In genomic region chr20:37693629-37694626, GRCh38 we compare ENCODE assay signal across 1 cellular context.
TF ChIP-seq lines count a peak whose summit lies in the region.

Gene CTNNBL1, plus strand, starts transcription at chr20:37694030. Its CDS starts 93 bp downstream, at chr20:37694123.

TF ChIP-seq in H1, 55 proteins besides CTCF, POLR2A, EP300 and RAD21:
- TF ChIP-seq RNF2 (IDR thresholded peaks at IDR 0.05; ENCODE audit: borderline replicate concordance, low read depth, low read length, missing control alignments, poor library complexity, severe bottlenecking) (no peak), TAF7 (optimal IDR thresholded peaks at IDR 0.05; ENCODE audit: borderline replicate concordance, low read depth, low read length) (no peak), RXRA (IDR thresholded peaks at IDR 0.05; ENCODE audit: insufficient read depth, low read depth, low read length) (no peak), CHD2 (IDR thresholded peaks at IDR 0.05; ENCODE audit: low read length) (no peak), RFX5 (IDR thresholded peaks at IDR 0.05; ENCODE audit: borderline replicate concordance, low read depth, low read length) (no peak), ATF2 (IDR thresholded peaks at IDR 0.05; ENCODE audit: low read length) (no peak), ASH2L (IDR thresholded peaks at IDR 0.05; ENCODE audit: low read length) (peak; percentile 80), BACH1 (IDR thresholded peaks at IDR 0.05; ENCODE audit: low read length) (no peak), CREB1 (IDR thresholded peaks at IDR 0.05) (peak; percentile 26; the same call in 1 of the 2 replicates), ZNF274 (IDR thresholded peaks at IDR 0.05; ENCODE audit: borderline replicate concordance, extremely low read depth, low read length) (no peak), SP2 (IDR thresholded peaks at IDR 0.05; ENCODE audit: low read length) (no peak), MAFK (IDR thresholded peaks at IDR 0.05; ENCODE audit: low read depth, low read length) (no peak), FOSL1 (IDR thresholded peaks at IDR 0.05; ENCODE audit: insufficient read depth, low read depth, low read length) (no peak), CHD1 (IDR thresholded peaks at IDR 0.05; ENCODE audit: low read depth, low read length) (no peak), KDM1A (IDR thresholded peaks at IDR 0.05; ENCODE audit: borderline replicate concordance, low read length) (no peak), SAP30 (IDR thresholded peaks at IDR 0.05; ENCODE audit: insufficient read depth, insufficient replicate concordance, low read length) (peak; percentile 31), SP4 (IDR thresholded peaks at IDR 0.05; ENCODE audit: low read length) (no peak), POLR2AphosphoS5 (IDR thresholded peaks at IDR 0.05; ENCODE audit: low read depth, low read length) (peak; percentile 44; the same call in 1 of the 2 replicates), TEAD4 (IDR thresholded peaks at IDR 0.05; ENCODE audit: low read depth, low read length) (no peak), YY1 (IDR thresholded peaks at IDR 0.05; ENCODE audit: low read depth, low read length) (no peak), SIX5 (IDR thresholded peaks at IDR 0.05; ENCODE audit: low read depth, low read length) (peak; percentile 23; the same call in 1 of the 2 replicates), EZH2 (IDR thresholded peaks at IDR 0.05; ENCODE audit: low read depth, low read length, severe bottlenecking) (no peak), NANOG (IDR thresholded peaks at IDR 0.05; ENCODE audit: insufficient read depth, low read depth, low read length, poor library complexity, severe bottlenecking) (no peak), CTBP2 (IDR thresholded peaks at IDR 0.05; ENCODE audit: borderline replicate concordance, insufficient read depth, insufficient read length, low read length) (no peak), GABPA (IDR thresholded peaks at IDR 0.05; ENCODE audit: borderline replicate concordance, insufficient read depth, low read length) (no peak), PHF8 (conservative IDR thresholded peaks at IDR 0.05; ENCODE audit: low read depth, low read length) (peak; percentile 58; the same call in 1 of the 2 replicates), CBX5 (IDR thresholded peaks at IDR 0.05; ENCODE audit: low read depth, low read length) (no peak), KDM4A (IDR thresholded peaks at IDR 0.05; ENCODE audit: low read depth, low read length, severe bottlenecking) (peak; percentile 84), BRCA1 (IDR thresholded peaks at IDR 0.05; ENCODE audit: low read depth, low read length) (no peak), HDAC6 (IDR thresholded peaks at IDR 0.05; ENCODE audit: low read depth, low read length) (no peak), KDM5A (IDR thresholded peaks at IDR 0.05; ENCODE audit: low read length) (no peak), CBX8 (IDR thresholded peaks at IDR 0.05; ENCODE audit: borderline replicate concordance, low read depth, low read length) (no peak), SIN3A (conservative IDR thresholded peaks at IDR 0.05 in 1 of 2, IDR thresholded peaks at IDR 0.05 in 1 of 2; ENCODE audit: low read depth in 1 of 2, low read length in 2 of 2) (0 out of 4 replicates have a peak, but pooled peaks of 1 of the 2 experiments have one; percentile 56), ATF3 (IDR thresholded peaks at IDR 0.05; ENCODE audit: insufficient read depth, low read depth, low read length) (peak; percentile 80), MAX (IDR thresholded peaks at IDR 0.05) (no peak), EGR1 (IDR thresholded peaks at IDR 0.05; ENCODE audit: borderline replicate concordance, low read depth, low read length) (no peak), SP1 (IDR thresholded peaks at IDR 0.05; ENCODE audit: low read depth, low read length) (no peak), RBBP5 (IDR thresholded peaks at IDR 0.05; ENCODE audit: borderline replicate concordance, low read depth, low read length) (no peak), JUN (IDR thresholded peaks at IDR 0.05; ENCODE audit: low read depth, low read length) (no peak), GTF2F1 (IDR thresholded peaks at IDR 0.05; ENCODE audit: borderline replicate concordance, low read depth, low read length) (no peak), HDAC2 (IDR thresholded peaks at IDR 0.05; ENCODE audit: borderline replicate concordance in 1 of 2, low read depth in 2 of 2, low read length in 2 of 2) (no peak), CEBPB (IDR thresholded peaks at IDR 0.05; ENCODE audit: low read depth, low read length) (no peak), USF2 (IDR thresholded peaks at IDR 0.05; ENCODE audit: low read length) (no peak), NRF1 (IDR thresholded peaks at IDR 0.05; ENCODE audit: low read depth, low read length) (no peak), JUND (IDR thresholded peaks at IDR 0.05; ENCODE audit: low read length) (no peak), E2F6 (IDR thresholded peaks at IDR 0.05) (no peak), TBP (IDR thresholded peaks at IDR 0.05; ENCODE audit: low read depth, low read length) (peak; percentile 21; the same call in 1 of the 2 replicates), CHD7 (IDR thresholded peaks at IDR 0.05; ENCODE audit: insufficient replicate concordance, low read length) (no peak), TAF1 (IDR thresholded peaks at IDR 0.05; ENCODE audit: low read depth, low read length) (peak; percentile 78), TCF12 (IDR thresholded peaks at IDR 0.05; ENCODE audit: low read depth, low read length) (no peak), SIRT6 (IDR thresholded peaks at IDR 0.05; ENCODE audit: low read length) (no peak), SRF (IDR thresholded peaks at IDR 0.05; ENCODE audit: low read depth, low read length) (no peak), BCL11A (IDR thresholded peaks at IDR 0.05; ENCODE audit: low read depth in 2 of 2, low read length in 2 of 2) (no peak), SUZ12 (IDR thresholded peaks at IDR 0.05; ENCODE audit: low read length) (no peak), POU5F1 (IDR thresholded peaks at IDR 0.05; ENCODE audit: low read depth, low read length) (no peak)
